In the genomic region with DNA sequence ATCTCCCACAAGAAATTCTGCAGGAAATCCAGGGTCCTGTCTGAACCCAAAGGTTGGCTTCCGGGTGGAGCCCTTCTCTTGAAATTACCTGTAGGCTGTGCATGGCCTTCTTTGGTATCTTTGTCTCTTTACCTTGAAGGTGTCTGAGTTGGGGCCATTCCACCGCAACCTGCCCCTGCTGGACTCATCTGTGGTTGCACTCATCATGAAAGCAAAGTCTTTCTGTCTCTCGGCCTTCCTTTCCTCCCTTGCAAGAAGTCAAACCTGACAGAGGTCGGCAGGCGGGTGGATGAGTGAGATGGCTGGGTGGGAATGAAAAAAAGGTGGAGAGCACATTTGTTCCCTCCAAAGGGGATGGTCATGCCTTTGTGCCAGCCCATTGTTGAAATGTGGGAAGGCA, we compare ENCODE assay signal across 1 cellular context.
TF ChIP-seq lines count a peak whose summit lies in the region.

No MANE protein-coding gene starts in this region.

TF ChIP-seq in liver, 16 proteins besides CTCF, POLR2A, EP300 and RAD21 (continued from another document):
- TF ChIP-seq, protein P1, sequence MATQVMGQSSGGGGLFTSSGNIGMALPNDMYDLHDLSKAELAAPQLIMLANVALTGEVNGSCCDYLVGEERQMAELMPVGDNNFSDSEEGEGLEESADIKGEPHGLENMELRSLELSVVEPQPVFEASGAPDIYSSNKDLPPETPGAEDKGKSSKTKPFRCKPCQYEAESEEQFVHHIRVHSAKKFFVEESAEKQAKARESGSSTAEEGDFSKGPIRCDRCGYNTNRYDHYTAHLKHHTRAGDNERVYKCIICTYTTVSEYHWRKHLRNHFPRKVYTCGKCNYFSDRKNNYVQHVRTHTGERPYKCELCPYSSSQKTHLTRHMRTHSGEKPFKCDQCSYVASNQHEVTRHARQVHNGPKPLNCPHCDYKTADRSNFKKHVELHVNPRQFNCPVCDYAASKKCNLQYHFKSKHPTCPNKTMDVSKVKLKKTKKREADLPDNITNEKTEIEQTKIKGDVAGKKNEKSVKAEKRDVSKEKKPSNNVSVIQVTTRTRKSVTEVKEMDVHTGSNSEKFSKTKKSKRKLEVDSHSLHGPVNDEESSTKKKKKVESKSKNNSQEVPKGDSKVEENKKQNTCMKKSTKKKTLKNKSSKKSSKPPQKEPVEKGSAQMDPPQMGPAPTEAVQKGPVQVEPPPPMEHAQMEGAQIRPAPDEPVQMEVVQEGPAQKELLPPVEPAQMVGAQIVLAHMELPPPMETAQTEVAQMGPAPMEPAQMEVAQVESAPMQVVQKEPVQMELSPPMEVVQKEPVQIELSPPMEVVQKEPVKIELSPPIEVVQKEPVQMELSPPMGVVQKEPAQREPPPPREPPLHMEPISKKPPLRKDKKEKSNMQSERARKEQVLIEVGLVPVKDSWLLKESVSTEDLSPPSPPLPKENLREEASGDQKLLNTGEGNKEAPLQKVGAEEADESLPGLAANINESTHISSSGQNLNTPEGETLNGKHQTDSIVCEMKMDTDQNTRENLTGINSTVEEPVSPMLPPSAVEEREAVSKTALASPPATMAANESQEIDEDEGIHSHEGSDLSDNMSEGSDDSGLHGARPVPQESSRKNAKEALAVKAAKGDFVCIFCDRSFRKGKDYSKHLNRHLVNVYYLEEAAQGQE (IDR thresholded peaks at IDR 0.05) = no peak
